15 cellular contexts compared by ENCODE assay signal in genomic region chrX:16971694-16972093, GRCh38.
"Had no signal": no experiment of that assay in that cellular context is flagged by ENCODE, and none has a peak within 500 bp of the region (broad histone marks: within the 10 kb centered on the region; RNA-seq: fewer than 3 reads in every experiment).

No MANE protein-coding gene starts in this region.

- H3K27me3 ChIP-seq: neutrophil, right lobe of liver, stomach had no signal

- H3K27ac ChIP-seq: heart right ventricle, neutrophil, psoas muscle, right lobe of liver, stomach had no signal

- ATAC-seq: heart right ventricle; mucosa of descending colon; naive thymus-derived CD8-positive, alpha-beta T cell; psoas muscle had no signal

- H3K4me3 ChIP-seq: dorsolateral prefrontal cortex, heart right ventricle, mucosa of descending colon, psoas muscle, right lobe of liver, stomach had no signal

- DNase-seq: cortex of kidney; dorsolateral prefrontal cortex; effector CD8-positive, alpha-beta T cell; heart right ventricle; hypothalamus; mucosa of descending colon; naive thymus-derived CD8-positive, alpha-beta T cell; psoas muscle; retina; right lobe of liver; stimulated activated CD4-positive, alpha-beta T cell treated with anti-CD3 and anti-CD28 coated beads, Interleukin-4, amount 100 ng/mL, for 1 hour; stimulated activated CD8-positive, alpha-beta memory T cell treated with anti-CD3 and anti-CD28 coated beads, Interleukin-4, amount 100 ng/mL, for 48 hours; stomach; substantia nigra had no signal

- H3K9me3 ChIP-seq: heart right ventricle, mucosa of descending colon, neutrophil, psoas muscle, right lobe of liver, stomach had no signal

- H3K4me1 ChIP-seq: heart right ventricle, psoas muscle, right lobe of liver, stomach had no signal

- H3K36me3 ChIP-seq: heart right ventricle, neutrophil, right lobe of liver, stomach had no signal
